8 cellular contexts compared by ENCODE assay signal in genomic region chr1:234933475-234933874, GRCh38.
DNase-seq lines count a peak whose midpoint lies in the region; ATAC-seq and TF ChIP-seq lines count a peak whose summit lies in the region.

No MANE protein-coding gene starts in this region.

- ATAC-seq in HG02852 (IDR thresholded peaks at IDR 0.05; ENCODE audit: unreplicated experiment): peak; percentile 90

- intact Hi-C loops in activated CD4-positive, alpha-beta T cell treated with anti-CD3 and anti-CD28 coated beads, Interleukin-2, amount 10 ng/mL, durations not matched to agents 24 days and 14 days (cut with micrococcal nuclease): loop anchor here (1.0 kb wide), 2 partner anchors 8 to 29 kb away; no protein-coding TSS in a partner anchor

- peaks cover 55% of the 10 kb centered on the region for H3K4me1 Mint-ChIP-seq in activated CD4-positive, alpha-beta T cell treated with anti-CD3 and anti-CD28 coated beads, Interleukin-2, amount 10 ng/mL, durations not matched to agents 24 days and 14 days

- H3K36me3 ChIP-seq in H7 (replicated peaks; ENCODE audit: control insufficient read depth, insufficient read depth, low read length): no peaks in the 10 kb centered on the region

- peak overlapping the region; percentile 18 for H3K4me3 Mint-ChIP-seq in activated CD4-positive, alpha-beta T cell treated with anti-CD3 and anti-CD28 coated beads, Interleukin-2, amount 10 ng/mL, durations not matched to agents 24 days and 14 days

- no peaks in the 10 kb centered on the region for H3K9me3 Mint-ChIP-seq in activated CD4-positive, alpha-beta T cell treated with anti-CD3 and anti-CD28 coated beads, Interleukin-2, amount 10 ng/mL, durations not matched to agents 24 days and 14 days

- TF ChIP-seq CTCF in epithelial cell of esophagus (IDR thresholded peaks at IDR 0.05; ENCODE audit: insufficient read depth, low read depth, low read length, missing control alignments): no peak

- H3K36me3 Mint-ChIP-seq in activated CD4-positive, alpha-beta T cell treated with anti-CD3 and anti-CD28 coated beads, Interleukin-2, amount 10 ng/mL, durations not matched to agents 24 days and 14 days (ENCODE audit: low read depth): no peaks in the 10 kb centered on the region

- H3K27me3 Mint-ChIP-seq in activated CD4-positive, alpha-beta T cell treated with anti-CD3 and anti-CD28 coated beads, Interleukin-2, amount 10 ng/mL, durations not matched to agents 24 days and 14 days: no peaks in the 10 kb centered on the region

- H3K27ac Mint-ChIP-seq in activated CD4-positive, alpha-beta T cell treated with anti-CD3 and anti-CD28 coated beads, Interleukin-2, amount 10 ng/mL, durations not matched to agents 24 days and 14 days: peak overlapping the region; percentile 84

- H3K4me3 ChIP-seq in epithelial cell of esophagus (ENCODE audit: low read length) (no peak overlapping the region), H7 (ENCODE audit: insufficient read depth, low read depth, low read length) (no peak overlapping the region)

- H3K27me3 ChIP-seq in H7 (ENCODE audit: control insufficient read depth, insufficient read depth, low read length): no peaks in the 10 kb centered on the region

- peak; percentile 72 for DNase-seq in activated CD4-positive, alpha-beta T cell treated with anti-CD3 and anti-CD28 coated beads, Interleukin-2, amount 10 ng/mL, durations not matched to agents 24 days and 14 days
- no peak for DNase-seq in activated CD4-positive, alpha-beta T cell treated with anti-CD3 and anti-CD28 coated beads, Interleukin-2, amount 50 U/mL, for 4 hours
- DNase-seq in epithelial cell of esophagus (ENCODE audit: low read depth) (peak; percentile 32), DMS 273 treated with DMSO at 0.1 percent for 48 hours (lab: John Stamatoyannopoulos, UW) (no peak), H7 (no peak)
- DNase-seq in stimulated activated CD8-positive, alpha-beta memory T cell treated with anti-CD3 and anti-CD28 coated beads, Interleukin-4, amount 100 ng/mL, for 48 hours: peak; percentile 51

TF ChIP-seq in PFSK-1, 5 proteins besides CTCF, POLR2A, EP300 and RAD21:
- TF ChIP-seq REST (IDR thresholded peaks at IDR 0.05; ENCODE audit: insufficient read depth in 1 of 2, low read depth in 2 of 2, low read length in 2 of 2) (peak; percentile 38 to 64; a peak in 2 of 4 replicates), FOXP2 (optimal IDR thresholded peaks at IDR 0.05; ENCODE audit: borderline replicate concordance, extremely low read depth, extremely low read length, insufficient read depth) (no peak)

Comparison
In these comparisons a context has a peak if more than half of its experiments do, and no peak if none do; other contexts are left out.
1. DNase-seq: peak in activated CD4-positive, alpha-beta T cell treated with anti-CD3 and anti-CD28 coated beads, Interleukin-2, amount 10 ng/mL, durations not matched to agents 24 days and 14 days (single experiment), epithelial cell of esophagus (single experiment) and stimulated activated CD8-positive, alpha-beta memory T cell treated with anti-CD3 and anti-CD28 coated beads, Interleukin-4, amount 100 ng/mL, for 48 hours (single experiment); none in activated CD4-positive, alpha-beta T cell treated with anti-CD3 and anti-CD28 coated beads, Interleukin-2, amount 50 U/mL, for 4 hours (0 of 2), DMS 273 treated with DMSO at 0.1 percent for 48 hours (single experiment) and H7 (single experiment).